8 cellular contexts compared by ENCODE assay signal in the genomic region with DNA sequence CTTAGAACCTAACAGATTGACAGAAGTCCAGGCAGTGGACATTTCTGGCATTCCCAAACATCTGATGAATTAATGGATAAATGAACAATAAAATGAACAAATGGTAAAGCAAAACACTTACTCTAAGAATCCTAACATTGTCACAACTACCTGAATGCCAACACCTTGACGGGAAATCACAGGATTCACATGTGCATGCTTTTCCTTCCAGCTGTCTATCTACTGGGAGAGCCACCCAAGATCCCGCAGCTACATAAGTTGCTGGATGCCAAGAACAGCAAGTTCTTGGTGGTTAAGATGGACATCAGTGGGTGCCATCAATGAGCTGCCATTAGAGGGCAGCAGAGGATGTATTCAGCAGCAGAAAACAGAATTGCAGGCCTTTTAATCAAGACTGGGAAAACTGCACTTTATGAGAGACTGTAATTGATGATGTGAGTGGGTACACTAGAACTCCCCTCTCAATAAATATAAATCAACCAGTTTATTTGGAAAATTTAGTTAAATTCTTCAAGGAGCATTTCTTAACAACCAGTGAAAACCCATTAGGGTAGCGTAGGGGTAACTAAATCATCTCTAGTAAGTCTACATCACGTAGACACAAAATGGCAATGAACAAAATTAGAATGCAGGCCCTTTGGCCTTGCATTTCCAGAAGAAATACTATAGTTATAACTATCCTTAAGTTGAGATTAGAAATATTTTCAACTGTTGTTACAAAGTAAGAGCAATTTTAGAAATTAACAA. TPM values are rescaled to one million over a fixed set of nuclear protein-coding genes. Genes with fewer than 3 reads are reported as not detected.
DNase-seq lines count a peak whose midpoint lies in the region; ATAC-seq and TF ChIP-seq lines count a peak whose summit lies in the region.

No MANE protein-coding gene starts in this region.

- TF ChIP-seq POLR2A in transverse colon (IDR thresholded peaks at IDR 0.05), result no peak

- H3K9me3 ChIP-seq in NT2/D1 (ENCODE audit: insufficient read depth, low read length) (no peaks in the 10 kb centered on the region), transverse colon (peaks cover 0 to 4% of the 10 kb centered on the region in 2 donors)

- in situ Hi-C loops in transverse colon (cut with MboI; ENCODE audit: low pct_ligation_motif_present in 1 of 4, low pct_unique_long_range_greater_than_20kb in 1 of 4, low sequenced_read_pairs in 3 of 4), result loop anchor here in 1 of 4 donors (25.0 kb wide), 1 partner anchor 193 kb away; no protein-coding TSS in a partner anchor

- WGBS in transverse colon (ENCODE audit: low coverage in 1 of 2), 2 donors, result 55 to 86% methylated on average over 2 to 4 of the region's 4 CpGs

- no peaks in the 10 kb centered on the region for H3K4me1 ChIP-seq in NT2/D1 (ENCODE audit: insufficient read depth, insufficient read length)
- no peaks in the 10 kb centered on the region for H3K4me1 ChIP-seq in foreskin keratinocyte
- peaks cover 0 to 17% (median 0%) of the 10 kb centered on the region in 4 donors for H3K4me1 ChIP-seq in transverse colon

- no peaks in the 10 kb centered on the region for H3K36me3 ChIP-seq in NT2/D1 (ENCODE audit: insufficient read depth, insufficient read length, low read length)
- H3K36me3 ChIP-seq in transverse colon, result no peaks in the 10 kb centered on the region

- H3K4me3 ChIP-seq in NT2/D1 (ENCODE audit: insufficient read length, low read depth) (no peak overlapping the region), transverse colon (no peak overlapping the region)

- ATAC-seq in GM19372 (IDR thresholded peaks at IDR 0.05; ENCODE audit: low read depth, unreplicated experiment), result peak; percentile 90
- peak; percentile 86 for ATAC-seq in foreskin keratinocyte

- H3K27me3 ChIP-seq in NT2/D1 (ENCODE audit: insufficient read depth, insufficient read length) (no peaks in the 10 kb centered on the region), foreskin keratinocyte (no peaks in the 10 kb centered on the region), transverse colon (no peaks in the 10 kb centered on the region)

- intact Hi-C loops in transverse colon (cut with DNase I; ENCODE audit: low total_unique reads), result no loop called here

- DNase-seq in COLO668 (lab: John Stamatoyannopoulos, UW; ENCODE audit: unreplicated experiment) (peak; percentile 54), HS-27A (ENCODE audit: low read depth) (peak; percentile 26), NT2/D1 (ENCODE audit: low read depth, low spot score) (peak; percentile 68), activated T-helper 1 cell treated with Interleukin-2 at 50 U/mL for 16 hours (ENCODE audit: low read depth) (peak; percentile 2), foreskin keratinocyte (peak; percentile 18 to 65), nucleus accumbens (lab: John Stamatoyannopoulos, UW) (peak in 44 of 56 donors; percentile 5 to 81 (median 54)), transverse colon (peak; percentile 70)

- TF ChIP-seq CTCF in foreskin keratinocyte (conservative IDR thresholded peaks at IDR 0.05) (peak; percentile 89), transverse colon (IDR thresholded peaks at IDR 0.05) (peak; percentile 65 to 89 (median 78))

- H3K9ac ChIP-seq in NT2/D1 (ENCODE audit: insufficient read length, low read depth), result no peak overlapping the region

- no peak for TF ChIP-seq EP300 in transverse colon (IDR thresholded peaks at IDR 0.05; ENCODE audit: low read depth)

- no peak overlapping the region for H3K27ac ChIP-seq in foreskin keratinocyte
- no peak overlapping the region for H3K27ac ChIP-seq in transverse colon

RNA-seq across cellular contexts. Expression of gene SESTD1, which starts 45.6 kb away (rescaled TPM):
- total RNA-seq in foreskin keratinocyte, result 15.2 and 23.2 TPM in 2 replicates
- polyA plus RNA-seq in foreskin keratinocyte, result 5.8 and 6.4 TPM in 2 replicates
- total RNA-seq in transverse colon, result 10 to 100 TPM; 12.6 to 44.1 (median 22.3) TPM

Comparison
In these comparisons a context has a peak if more than half of its experiments do, and no peak if none do; other contexts are left out.
1. DNase-seq: peak in every context shown above with its lines; median percentile 70 in transverse colon; 68 in NT2/D1; 54 in COLO668; 54 in nucleus accumbens; 42 in foreskin keratinocyte; 26 in HS-27A; 2 in activated T-helper 1 cell treated with Interleukin-2 at 50 U/mL for 16 hours.